In genomic region chr1:162857850-162858249, GRCh38 we compare ENCODE assay signal across 21 cellular contexts. TPM values are rescaled to one million over a fixed set of nuclear protein-coding genes. Genes with fewer than 3 reads are reported as not detected.
DNase-seq lines count a peak whose midpoint lies in the region; ATAC-seq, FAIRE-seq and TF ChIP-seq lines count a peak whose summit lies in the region.
"Had no signal": no experiment of that assay in that cellular context is flagged by ENCODE, and none has a peak within 500 bp of the region (broad histone marks: within the 10 kb centered on the region; RNA-seq: fewer than 3 reads in every experiment).

No MANE protein-coding gene starts in this region.

- H3K27me3 ChIP-seq in mammary epithelial cell (ENCODE audit: insufficient read depth, low read length) (no peaks in the 10 kb centered on the region), astrocyte (ENCODE audit: insufficient read depth, low read length) (no peaks in the 10 kb centered on the region)
- H3K27me3 ChIP-seq: body of pancreas, testis had no signal

- peaks cover 45% of the 10 kb centered on the region for H3K27me3 Mint-ChIP-seq in MCF 10A (ENCODE audit: insufficient read depth, unreplicated experiment)
- no peaks in the 10 kb centered on the region for H3K27me3 Mint-ChIP-seq in astrocyte (ENCODE audit: low read depth, unreplicated experiment)

- FAIRE-seq in astrocyte (lab: Jason Lieb, UNC), result no peak

- H3K36me3 Mint-ChIP-seq in MCF 10A (ENCODE audit: insufficient read depth, unreplicated experiment) (no peaks in the 10 kb centered on the region), astrocyte (ENCODE audit: low read depth, unreplicated experiment) (no peaks in the 10 kb centered on the region)
- H3K36me3 Mint-ChIP-seq: CD14-positive monocyte, mesothelial cell of epicardium had no signal

- H3K27ac Mint-ChIP-seq in MCF 10A (ENCODE audit: low read depth, unreplicated experiment) (no peak overlapping the region), astrocyte (ENCODE audit: unreplicated experiment) (no peak overlapping the region)
- H3K27ac Mint-ChIP-seq: activated naive CD4-positive, alpha-beta T cell treated with anti-CD3 and anti-CD28 coated beads for 36 hours; CD14-positive monocyte; mesothelial cell of epicardium had no signal

- intact Hi-C loops in mammary epithelial cell (cut with micrococcal nuclease) (loop anchor here (5.0 kb wide), 1 partner anchor 49 kb away; no protein-coding TSS in a partner anchor), MCF 10A (cut with micrococcal nuclease) (no loop called here)

- H3K79me2 ChIP-seq in mammary epithelial cell (ENCODE audit: insufficient read depth, low read length), result no peaks in the 10 kb centered on the region
- no peaks in the 10 kb centered on the region for H3K79me2 ChIP-seq in astrocyte (ENCODE audit: insufficient read depth, low read length)

- H3K27ac ChIP-seq in mammary epithelial cell (ENCODE audit: insufficient read depth, low read depth, low read length), result no peak overlapping the region
- H3K27ac ChIP-seq in astrocyte (ENCODE audit: low read depth, low read length), result peak overlapping the region; percentile 92
- H3K27ac ChIP-seq: 22Rv1, body of pancreas, testis had no signal

- peaks cover 38% of the 10 kb centered on the region for H3K4me1 ChIP-seq in mammary epithelial cell (ENCODE audit: insufficient read depth, low read length)
- H3K4me1 ChIP-seq in astrocyte (ENCODE audit: insufficient read depth, low read length), result peaks cover 47% of the 10 kb centered on the region
- H3K4me1 ChIP-seq: body of pancreas, testis had no signal

- dilution Hi-C loops in mammary epithelial cell (cut with HindIII; ENCODE audit: low sequenced_read_pairs), result loop anchor here (25.0 kb wide), 2 partner anchors 329 to 454 kb away; partner anchors contain the start of gene NUF2

- no peak overlapping the region for H3K4me3 ChIP-seq in mammary epithelial cell (replicated peaks in 1 of 3; ENCODE audit: insufficient read depth in 1 of 3, low read depth in 2 of 3, low read length in 3 of 3)
- no peak overlapping the region for H3K4me3 ChIP-seq in astrocyte (ENCODE audit: insufficient read depth, low read depth, low read length)
- H3K4me3 ChIP-seq in foreskin fibroblast (ENCODE audit: low read depth in 1 of 2, low read length in 2 of 2), result no peak overlapping the region
- H3K4me3 ChIP-seq: body of pancreas, testis had no signal

- TF ChIP-seq CTCF in mammary epithelial cell (conservative IDR thresholded peaks at IDR 0.05 in 1 of 2, IDR thresholded peaks at IDR 0.05 in 1 of 2; ENCODE audit: extremely low read depth in 1 of 2, insufficient read depth in 1 of 2, low read depth in 1 of 2, low read length in 2 of 2), result no peak
- TF ChIP-seq CTCF in MCF 10A (IDR thresholded peaks at IDR 0.05; ENCODE audit: unreplicated experiment), result no peak
- TF ChIP-seq CTCF in astrocyte (IDR thresholded peaks at IDR 0.05; ENCODE audit: insufficient read depth, low read depth, low read length), result no peak
- TF ChIP-seq CTCF in foreskin fibroblast (IDR thresholded peaks at IDR 0.05; ENCODE audit: low read depth, low read length), result no peak

- H3K9me3 Mint-ChIP-seq in MCF 10A (ENCODE audit: unreplicated experiment), result no peaks in the 10 kb centered on the region
- no peaks in the 10 kb centered on the region for H3K9me3 Mint-ChIP-seq in astrocyte (ENCODE audit: unreplicated experiment)
- H3K9me3 Mint-ChIP-seq: activated naive CD4-positive, alpha-beta T cell treated with anti-CD3 and anti-CD28 coated beads for 36 hours; mesothelial cell of epicardium; nephron progenitor cell had no signal

- H4K20me1 ChIP-seq in mammary epithelial cell (ENCODE audit: insufficient read depth, low read length), result no peaks in the 10 kb centered on the region
- no peaks in the 10 kb centered on the region for H4K20me1 ChIP-seq in astrocyte (ENCODE audit: insufficient read depth, low read length)

- in situ Hi-C loops in mammary epithelial cell (cut with MboI; ENCODE audit: low sequenced_read_pairs in 2 of 2), result loop anchor here (5.0 to 10.0 kb wide), 3 partner anchors 317 to 459 kb away; no protein-coding TSS in a partner anchor

- H2AFZ ChIP-seq in mammary epithelial cell (ENCODE audit: low read depth, low read length), result peak overlapping the region; percentile 33
- H2AFZ ChIP-seq in astrocyte (ENCODE audit: low read depth, low read length), result no peak overlapping the region

- no peak for ATAC-seq in GM18909 (IDR thresholded peaks at IDR 0.05; ENCODE audit: poor library complexity, unreplicated experiment)
- no peak for ATAC-seq in HG03460 (IDR thresholded peaks at IDR 0.05; ENCODE audit: unreplicated experiment)
- ATAC-seq: body of pancreas, esophagus mucosa had no signal

- peaks cover 32% of the 10 kb centered on the region for H3K4me1 Mint-ChIP-seq in MCF 10A (ENCODE audit: insufficient read depth, unreplicated experiment)
- peaks cover 20% of the 10 kb centered on the region for H3K4me1 Mint-ChIP-seq in astrocyte (ENCODE audit: low read depth, unreplicated experiment)

- H3K4me3 Mint-ChIP-seq in MCF 10A (ENCODE audit: unreplicated experiment) (no peak overlapping the region), astrocyte (ENCODE audit: unreplicated experiment) (no peak overlapping the region)
- H3K4me3 Mint-ChIP-seq: activated naive CD4-positive, alpha-beta T cell treated with anti-CD3 and anti-CD28 coated beads for 36 hours; CD14-positive monocyte; mesothelial cell of epicardium; nephron progenitor cell had no signal

- no TSS peak for BruUV-seq in mammary epithelial cell (replicated peaks; lab: Mats Ljungman, UMichigan)
- no TSS peak for BruUV-seq in MCF 10A (replicated peaks; lab: Mats Ljungman, UMichigan)

- CTCF ChIA-PET in mammary epithelial cell (lab: Charles Lee; ENCODE audit: low non-redundant PET), result no interaction called here
- CTCF ChIA-PET in MCF 10A (lab: Yijun Ruan, JAX), result interaction anchor here (0.5 to 9.7 kb wide), 9 partner anchors 10 to 464 kb away, joined by 3 to 107 read pairs (median 6); partner anchors contain the start of gene NUF2

- H3K36me3 ChIP-seq in mammary epithelial cell (ENCODE audit: insufficient read depth, low read length) (no peaks in the 10 kb centered on the region), astrocyte (ENCODE audit: insufficient read depth, low read length) (no peaks in the 10 kb centered on the region)

- POLR2A ChIA-PET in MCF 10A (lab: Yijun Ruan, JAX), result no interaction called here

- H3K9ac ChIP-seq in mammary epithelial cell (ENCODE audit: insufficient read depth, low read length), result no peak overlapping the region
- H3K9ac ChIP-seq in astrocyte (ENCODE audit: low read length), result peak overlapping the region; percentile 38

- H3K9me3 ChIP-seq in mammary epithelial cell (replicated peaks; ENCODE audit: insufficient read depth, low read length) (no peaks in the 10 kb centered on the region), astrocyte (ENCODE audit: insufficient read depth, low read depth, low read length) (no peaks in the 10 kb centered on the region)
- H3K9me3 ChIP-seq: body of pancreas, testis had no signal

- DNase-seq in mammary epithelial cell (peak; percentile 48), MCF 10A (ENCODE audit: unreplicated experiment) (no peak), astrocyte (ENCODE audit: low read depth) (peak; percentile 60), foreskin fibroblast (peak; percentile 55 to 68), NCI-H1694 (lab: John Stamatoyannopoulos, UW) (no peak)
- no peak for DNase-seq in activated CD4-positive, alpha-beta T cell treated with anti-CD3 and anti-CD28 coated beads, Interleukin-2, amount 50 U/mL, for 4 hours
- DNase-seq: activated CD4-positive, alpha-beta T cell treated with anti-CD3 and anti-CD28 coated beads, Interleukin-2, amount 50 U/mL, for 48 hours; activated naive CD4-positive, alpha-beta T cell treated with anti-CD3 and anti-CD28 coated beads for 36 hours; body of pancreas; NCI-H187 treated with DMSO at 0.1 percent for 48 hours; nephron progenitor cell; stimulated activated CD4-positive, alpha-beta T cell treated with anti-CD3 and anti-CD28 coated beads, Interleukin-12 subunit alpha, Interleukin-12 subunit beta, amount 100 ng/mL, for 4 hours; testis had no signal

- H3K4me2 ChIP-seq in mammary epithelial cell (ENCODE audit: insufficient read depth, low read depth, low read length) (peak overlapping the region; percentile 0), astrocyte (ENCODE audit: low read length) (peak overlapping the region; percentile 18)

RNA-seq across cellular contexts. Expression of gene CCDC190, which starts 3.1 kb away (rescaled TPM):
- total RNA-seq in mammary epithelial cell (under 1 TPM in 1 of 2 donors, not detected in 1; 0.33 TPM), MCF 10A (2022) (not detected in 2 replicates), astrocyte (not detected in 2 replicates)
- polyA plus RNA-seq in mammary epithelial cell, result not detected
- not detected for polyA minus RNA-seq in mammary epithelial cell
- total RNA-seq: activated naive CD4-positive, alpha-beta T cell treated with anti-CD3 and anti-CD28 coated beads for 36 hours; body of pancreas; dermis microvascular lymphatic vessel endothelial cell; T-helper 1 cell treated with Interleukin-12 subunit alpha and Interleukin-12 subunit beta and Interleukin-4 antibody, amounts not matched to agents 30 ng/mL and 1 ng/mL, for 36 hours had no signal
- polyA plus RNA-seq: CD14-positive monocyte had no signal

Comparison
In these comparisons a context has a peak if more than half of its experiments do, and no peak if none do; other contexts are left out.
1. DNase-seq: peak in mammary epithelial cell (single experiment), astrocyte (single experiment) and foreskin fibroblast (2 of 2); none in MCF 10A (single experiment), activated CD4-positive, alpha-beta T cell treated with anti-CD3 and anti-CD28 coated beads, Interleukin-2, amount 50 U/mL, for 4 hours (0 of 2) and NCI-H1694 (single experiment).